ENCODE assay signal across 16 cellular contexts in genomic region chr2:120898496-120898895, GRCh38.
"Had no signal": no experiment of that assay in that cellular context is flagged by ENCODE, and none has a peak within 500 bp of the region (broad histone marks: within the 10 kb centered on the region; RNA-seq: fewer than 3 reads in every experiment).

No MANE protein-coding gene starts in this region.

- H3K27ac ChIP-seq: dorsolateral prefrontal cortex, foreskin keratinocyte had no signal

- H3K4me1 Mint-ChIP-seq: activated B cell treated with CpG ODN at 0.5 μM for 24 hours; activated naive CD8-positive, alpha-beta T cell treated with anti-CD3 and anti-CD28 coated beads, Interleukin-2, amount 10 ng/mL, durations not matched to agents 7 days and 5 days; immature natural killer cell; memory B cell; natural killer cell had no signal

- H3K4me3 ChIP-seq: dorsolateral prefrontal cortex had no signal

- DNase-seq: activated B cell treated with CpG ODN at 0.5 μM for 24 hours; activated CD4-positive, alpha-beta memory T cell treated with anti-CD3 and anti-CD28 coated beads for 36 hours; activated CD4-positive, alpha-beta T cell treated with anti-CD3 and anti-CD28 coated beads for 4 hours; activated naive CD4-positive, alpha-beta T cell; activated naive CD8-positive, alpha-beta T cell treated with anti-CD3 and anti-CD28 coated beads, Interleukin-2, amount 10 ng/mL, durations not matched to agents 7 days and 5 days; amygdala; caudate nucleus; dorsolateral prefrontal cortex; immature natural killer cell; left ventricle myocardium superior; natural killer cell; occipital lobe; stimulated activated naive CD4-positive, alpha-beta T cell had no signal

- H3K9me3 Mint-ChIP-seq: activated B cell treated with CpG ODN at 0.5 μM for 24 hours; activated CD4-positive, alpha-beta memory T cell treated with anti-CD3 and anti-CD28 coated beads for 36 hours; activated naive CD8-positive, alpha-beta T cell treated with anti-CD3 and anti-CD28 coated beads, Interleukin-2, amount 10 ng/mL, durations not matched to agents 7 days and 5 days; immature natural killer cell; memory B cell; natural killer cell; T-helper 2 cell treated with Interferon-gamma antibody and Interleukin-4, amounts not matched to agents 5 μg/mL and 100 μg/mL, for 36 hours had no signal

- H3K27me3 Mint-ChIP-seq: activated B cell treated with CpG ODN at 0.5 μM for 24 hours; activated CD4-positive, alpha-beta memory T cell treated with anti-CD3 and anti-CD28 coated beads for 36 hours; activated naive CD8-positive, alpha-beta T cell treated with anti-CD3 and anti-CD28 coated beads, Interleukin-2, amount 10 ng/mL, durations not matched to agents 7 days and 5 days had no signal

- H3K4me1 ChIP-seq: foreskin keratinocyte had no signal

- H3K27ac Mint-ChIP-seq: activated B cell treated with CpG ODN at 0.5 μM for 24 hours; activated CD4-positive, alpha-beta memory T cell treated with anti-CD3 and anti-CD28 coated beads for 36 hours; activated naive CD8-positive, alpha-beta T cell treated with anti-CD3 and anti-CD28 coated beads, Interleukin-2, amount 10 ng/mL, durations not matched to agents 7 days and 5 days; immature natural killer cell; memory B cell; natural killer cell; T-helper 2 cell treated with Interferon-gamma antibody and Interleukin-4, amounts not matched to agents 5 μg/mL and 100 μg/mL, for 36 hours had no signal

- ATAC-seq: foreskin keratinocyte, left ventricle myocardium superior, natural killer cell had no signal

- H3K4me3 Mint-ChIP-seq: activated B cell treated with CpG ODN at 0.5 μM for 24 hours; activated CD4-positive, alpha-beta memory T cell treated with anti-CD3 and anti-CD28 coated beads for 36 hours; activated naive CD8-positive, alpha-beta T cell treated with anti-CD3 and anti-CD28 coated beads, Interleukin-2, amount 10 ng/mL, durations not matched to agents 7 days and 5 days; immature natural killer cell; memory B cell; natural killer cell; T-helper 2 cell treated with Interferon-gamma antibody and Interleukin-4, amounts not matched to agents 5 μg/mL and 100 μg/mL, for 36 hours had no signal

- H3K36me3 Mint-ChIP-seq: activated CD4-positive, alpha-beta memory T cell treated with anti-CD3 and anti-CD28 coated beads for 36 hours; activated naive CD8-positive, alpha-beta T cell treated with anti-CD3 and anti-CD28 coated beads, Interleukin-2, amount 10 ng/mL, durations not matched to agents 7 days and 5 days; immature natural killer cell; memory B cell; natural killer cell had no signal
